In the genomic region with DNA sequence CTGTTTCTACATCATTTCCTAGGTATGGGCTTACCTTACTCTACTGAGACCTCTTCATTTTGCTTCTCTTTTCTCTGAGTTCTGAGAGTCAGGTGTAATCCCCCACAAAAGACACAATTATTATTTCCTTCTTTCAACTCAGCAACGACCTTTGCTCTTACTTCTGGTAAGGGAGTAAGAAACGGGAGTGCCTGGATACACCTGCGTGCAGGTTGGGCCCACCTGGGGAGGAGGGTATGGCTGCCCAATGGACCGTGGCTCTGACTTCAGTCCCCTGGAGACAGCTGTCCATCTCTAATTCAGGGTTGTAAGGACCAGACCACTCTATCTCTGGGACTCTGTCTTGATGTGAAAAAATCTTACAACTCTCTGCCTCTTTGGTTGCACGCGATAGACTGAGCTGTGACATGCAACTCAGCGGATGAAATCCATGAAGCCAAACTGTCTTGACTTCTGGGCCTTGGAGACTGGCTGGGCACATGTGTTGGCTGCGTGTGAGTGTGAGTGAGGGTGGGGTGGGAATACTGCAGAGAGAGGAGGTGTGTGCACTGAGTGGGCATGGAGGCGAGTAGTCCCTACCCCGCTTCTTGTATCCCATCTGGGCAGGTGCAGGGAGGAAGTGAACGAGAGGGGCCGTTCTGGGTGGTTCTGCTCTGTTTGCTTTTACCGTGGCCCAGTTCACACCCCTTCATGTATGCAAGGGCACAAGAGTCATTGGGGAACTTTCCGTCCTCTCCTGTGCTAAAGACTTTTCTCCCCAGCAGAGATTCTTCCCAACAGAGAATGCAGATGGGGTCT, we compare ENCODE assay signal across 26 cellular contexts. TPM values are rescaled to one million over a fixed set of nuclear protein-coding genes. Genes with fewer than 3 reads are reported as not detected.
"Had no signal": no experiment of that assay in that cellular context is flagged by ENCODE, and none has a peak within 500 bp of the region (broad histone marks: within the 10 kb centered on the region; RNA-seq: fewer than 3 reads in every experiment).

No MANE protein-coding gene starts in this region.

- H3K27ac Mint-ChIP-seq: activated T-cell treated with anti-CD3 and anti-CD28 coated beads, Interleukin-2, amount 50 U/mL, for 24 hours; activated T-helper 17 cell treated with anti-CD3 and anti-CD28 coated beads, Interleukin-2, amount 50 U/mL, for 72 hours; brain; effector memory CD8-positive, alpha-beta T cell; progenitor cell of endocrine pancreas had no signal

- H3K9me3 Mint-ChIP-seq: activated naive CD4-positive, alpha-beta T cell treated with anti-CD3 and anti-CD28 coated beads, Interleukin-2, amount 50 U/mL, for 72 hours; activated T-cell treated with anti-CD3 and anti-CD28 coated beads, Interleukin-2, amount 50 U/mL, for 24 hours; activated T-helper 17 cell treated with anti-CD3 and anti-CD28 coated beads, Interleukin-2, amount 50 U/mL, for 72 hours; brain; effector memory CD8-positive, alpha-beta T cell; naive thymus-derived CD8-positive, alpha-beta T cell had no signal

- H3K27me3 Mint-ChIP-seq: activated T-cell treated with anti-CD3 and anti-CD28 coated beads, Interleukin-2, amount 50 U/mL, for 24 hours had no signal

- FAIRE-seq: endothelial cell of umbilical vein, islet of Langerhans, urothelium cell line had no signal

- H3K4me3 ChIP-seq: esophagus muscularis mucosa, gastroesophageal sphincter, spleen, thoracic aorta had no signal

- H3K27ac ChIP-seq: esophagus muscularis mucosa, gastroesophageal sphincter, spleen, thoracic aorta had no signal

- H3K27me3 ChIP-seq: esophagus muscularis mucosa, gastroesophageal sphincter, spleen had no signal

- ATAC-seq: activated naive CD4-positive, alpha-beta T cell treated with anti-CD3 and anti-CD28 coated beads, Interleukin-2, amount 50 U/mL, for 72 hours; activated T-helper 17 cell treated with anti-CD3 and anti-CD28 coated beads, Interleukin-2, amount 50 U/mL, for 72 hours; effector memory CD8-positive, alpha-beta T cell; gastroesophageal sphincter; naive thymus-derived CD8-positive, alpha-beta T cell had no signal

- H3K36me3 Mint-ChIP-seq: activated naive CD4-positive, alpha-beta T cell treated with anti-CD3 and anti-CD28 coated beads, Interleukin-2, amount 50 U/mL, for 72 hours; brain; naive thymus-derived CD8-positive, alpha-beta T cell had no signal

- H3K36me3 ChIP-seq: esophagus muscularis mucosa, gastroesophageal sphincter, spleen, thoracic aorta had no signal

- H3K4me1 Mint-ChIP-seq: activated T-helper 17 cell treated with anti-CD3 and anti-CD28 coated beads, Interleukin-2, amount 50 U/mL, for 72 hours; naive thymus-derived CD8-positive, alpha-beta T cell had no signal

- H3K4me3 Mint-ChIP-seq: activated T-cell treated with anti-CD3 and anti-CD28 coated beads, Interleukin-2, amount 50 U/mL, for 24 hours; activated T-helper 17 cell treated with anti-CD3 and anti-CD28 coated beads, Interleukin-2, amount 50 U/mL, for 72 hours; brain; effector memory CD8-positive, alpha-beta T cell; naive thymus-derived CD8-positive, alpha-beta T cell had no signal

- H3K9me3 ChIP-seq: esophagus muscularis mucosa, gastroesophageal sphincter, spleen, thoracic aorta had no signal

- DNase-seq: activated CD4-positive, alpha-beta T cell treated with anti-CD3 and anti-CD28 coated beads for 1 hour; activated CD8-positive, alpha-beta memory T cell treated with anti-CD3 and anti-CD28 coated beads for 24 hours; activated CD8-positive, alpha-beta memory T cell treated with anti-CD3 and anti-CD28 coated beads, Interleukin-2, amount 50 U/mL, for 4 hours; activated T-cell treated with anti-CD3 and anti-CD28 coated beads, Interleukin-2, amount 50 U/mL, for 24 hours; aorta; central memory CD4-positive, alpha-beta T cell; effector memory CD8-positive, alpha-beta T cell; mesenchymal stem cell; naive thymus-derived CD8-positive, alpha-beta T cell; spleen; stimulated activated CD4-positive, alpha-beta T cell treated with anti-CD3 and anti-CD28 coated beads, Interleukin-4, amount 100 ng/mL, for 1 hour; stimulated activated naive CD4-positive, alpha-beta T cell; T-helper 1 cell had no signal

RNA-seq across cellular contexts. Expression of a gene that starts 1.2 kb away (rescaled TPM):
- total RNA-seq: activated naive CD4-positive, alpha-beta T cell treated with anti-CD3 and anti-CD28 coated beads, Interleukin-2, amount 50 U/mL, for 72 hours; activated T-helper 17 cell treated with anti-CD3 and anti-CD28 coated beads, Interleukin-2, amount 50 U/mL, for 72 hours; aorta; dermis microvascular lymphatic vessel endothelial cell; endothelial cell of umbilical vein; esophagus muscularis mucosa; gastroesophageal sphincter; mononuclear cell; naive thymus-derived CD8-positive, alpha-beta T cell; osteocyte; progenitor cell of endocrine pancreas; spleen; thoracic aorta had no signal
- polyA plus RNA-seq: endothelial cell of umbilical vein, spleen had no signal

RNA-seq across cellular contexts. Expression of a gene that starts 35.2 kb away (rescaled TPM):
- total RNA-seq: activated naive CD4-positive, alpha-beta T cell treated with anti-CD3 and anti-CD28 coated beads, Interleukin-2, amount 50 U/mL, for 72 hours; activated T-helper 17 cell treated with anti-CD3 and anti-CD28 coated beads, Interleukin-2, amount 50 U/mL, for 72 hours; dermis microvascular lymphatic vessel endothelial cell; endothelial cell of umbilical vein; naive thymus-derived CD8-positive, alpha-beta T cell; osteocyte; progenitor cell of endocrine pancreas; spleen; thoracic aorta had no signal
- polyA plus RNA-seq: aorta; endothelial cell of umbilical vein; naive thymus-derived CD8-positive, alpha-beta T cell had no signal
